In genomic region chr18:13177-13576, GRCh38 we compare ENCODE assay signal across 3 cellular contexts. TPM values are rescaled to one million over a fixed set of nuclear protein-coding genes. Genes with fewer than 3 reads are reported as not detected.
"Had no signal": no experiment of that assay in that cellular context is flagged by ENCODE, and none has a peak within 500 bp of the region (broad histone marks: within the 10 kb centered on the region; RNA-seq: fewer than 3 reads in every experiment).

No MANE protein-coding gene starts in this region.

RNA-seq across cellular contexts. Expression of gene TUBB8B, which starts 36.2 kb away (rescaled TPM):
- total RNA-seq: HT1080, K562, M059J had no signal
